11 cellular contexts compared by ENCODE assay signal in the genomic region with DNA sequence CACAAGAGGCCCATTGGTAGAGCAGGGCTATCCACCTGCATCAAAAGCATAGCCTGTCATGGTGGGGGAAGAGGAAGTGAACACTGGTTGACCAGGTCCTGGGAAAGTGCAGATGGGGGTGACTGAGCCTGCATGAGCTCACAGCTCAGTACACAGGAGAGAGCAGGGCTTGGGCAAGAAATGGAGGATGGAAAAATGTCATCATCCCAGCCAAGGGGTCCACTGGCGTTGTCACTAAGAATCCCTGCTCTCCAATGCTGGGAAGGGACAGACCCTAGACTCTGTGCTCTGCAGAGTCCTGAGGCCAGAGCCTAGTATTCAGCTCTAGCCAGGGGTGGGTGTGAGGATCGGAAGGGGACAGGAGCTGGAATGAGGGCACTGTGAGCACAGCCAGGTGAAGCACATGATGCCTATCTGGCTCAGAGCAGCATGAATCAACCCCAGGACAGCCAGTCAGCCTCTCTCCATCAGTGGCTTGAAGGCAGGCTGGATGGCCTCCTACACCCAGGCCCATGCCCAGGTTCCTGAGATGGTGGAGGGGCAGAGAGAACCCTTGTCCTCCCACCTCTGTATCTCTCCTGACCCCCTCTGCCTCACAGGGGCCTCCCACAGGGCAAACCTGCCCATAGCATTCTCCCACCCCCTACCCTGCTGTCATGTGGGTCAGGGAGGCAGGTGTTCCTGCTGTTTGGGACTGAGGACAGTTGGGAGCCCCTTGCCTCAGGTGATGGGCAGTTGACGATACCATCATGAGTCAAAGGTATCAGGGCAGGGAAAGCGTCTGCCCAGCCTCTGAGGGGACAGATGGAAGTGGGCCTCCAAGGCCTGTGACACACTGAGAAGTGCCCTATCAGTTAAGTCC. TPM values are rescaled to one million over a fixed set of nuclear protein-coding genes. Genes with fewer than 3 reads are reported as not detected.
DNase-seq lines count a peak whose midpoint lies in the region; ATAC-seq and TF ChIP-seq lines count a peak whose summit lies in the region.
"Had no signal": no experiment of that assay in that cellular context is flagged by ENCODE, and none has a peak within 500 bp of the region (broad histone marks: within the 10 kb centered on the region; RNA-seq: fewer than 3 reads in every experiment).

No MANE protein-coding gene starts in this region.

- H3K9me3 Mint-ChIP-seq in endodermal cell, result no peaks in the 10 kb centered on the region
- H3K9me3 Mint-ChIP-seq: CD14-positive monocyte had no signal

- H3K36me3 Mint-ChIP-seq in endodermal cell (ENCODE audit: low read depth), result peaks cover 16% of the 10 kb centered on the region

- H3K27me3 ChIP-seq in left ventricle myocardium inferior (ENCODE audit: low read depth), result no peaks in the 10 kb centered on the region
- H3K27me3 ChIP-seq in endodermal cell (ENCODE audit: control insufficient read depth, insufficient read depth, low read length, poor library complexity, severe bottlenecking), result no peaks in the 10 kb centered on the region
- no peaks in the 10 kb centered on the region for H3K27me3 ChIP-seq in upper lobe of right lung

- intact Hi-C loops in left ventricle myocardium inferior (cut with micrococcal nuclease) (no loop called here), left ventricle myocardium superior (cut with micrococcal nuclease) (no loop called here), upper lobe of right lung (cut with DNase I) (no loop called here)

- H3K4me3 Mint-ChIP-seq in endodermal cell, result no peak overlapping the region
- H3K4me3 Mint-ChIP-seq: CD14-positive monocyte had no signal

- no peaks in the 10 kb centered on the region for H3K9me3 ChIP-seq in left ventricle myocardium inferior (replicated peaks)
- no peaks in the 10 kb centered on the region for H3K9me3 ChIP-seq in endodermal cell (ENCODE audit: control insufficient read depth, low read length)
- H3K9me3 ChIP-seq in upper lobe of right lung, result no peaks in the 10 kb centered on the region

- H3K4me3 ChIP-seq in left ventricle myocardium inferior (no peak overlapping the region), endodermal cell (ENCODE audit: low read length) (no peak overlapping the region), upper lobe of right lung (no peak overlapping the region)

- TF ChIP-seq CTCF in left ventricle myocardium inferior (IDR thresholded peaks at IDR 0.05; ENCODE audit: borderline replicate concordance), result no peak
- TF ChIP-seq CTCF in endodermal cell (conservative IDR thresholded peaks at IDR 0.05), result no peak
- no peak for TF ChIP-seq CTCF in upper lobe of right lung (IDR thresholded peaks at IDR 0.05)

- no peak for ATAC-seq in left ventricle myocardium superior
- ATAC-seq in upper lobe of right lung, result no peak
- ATAC-seq: HCT116 had no signal

- peak overlapping the region; percentile 35 for H3K27ac Mint-ChIP-seq in endodermal cell

- DNase-seq in left ventricle myocardium inferior (no peak), left ventricle myocardium superior (no peak), MV-4-11 (lab: John Stamatoyannopoulos, UW) (peak; percentile 66), endodermal cell (no peak), upper lobe of right lung (peak; percentile 61), NCI-H2227 (lab: John Stamatoyannopoulos, UW; ENCODE audit: unreplicated experiment) (no peak), NCI-H2081 treated with DMSO at 0.1 percent for 48 hours (lab: John Stamatoyannopoulos, UW) (no peak), RKO (ENCODE audit: low spot score) (no peak)
- DNase-seq: activated CD8-positive, alpha-beta memory T cell treated with anti-CD3 and anti-CD28 coated beads, Interleukin-2, amount 50 U/mL, for 4 hours had no signal

- peaks cover 75% of the 10 kb centered on the region for H3K4me1 ChIP-seq in left ventricle myocardium inferior
- no peaks in the 10 kb centered on the region for H3K4me1 ChIP-seq in endodermal cell (ENCODE audit: control insufficient read depth, insufficient read depth, low read length)
- H3K4me1 ChIP-seq in upper lobe of right lung, result peaks cover 36% of the 10 kb centered on the region

- H3K4me1 Mint-ChIP-seq in endodermal cell, result no peaks in the 10 kb centered on the region

- H3K27ac ChIP-seq in left ventricle myocardium inferior (replicated peaks), result peak overlapping the region; percentile 70
- H3K27ac ChIP-seq in endodermal cell (ENCODE audit: low read depth, low read length), result no peak overlapping the region
- H3K27ac ChIP-seq in upper lobe of right lung, result no peak overlapping the region

- no peaks in the 10 kb centered on the region for H3K27me3 Mint-ChIP-seq in endodermal cell (ENCODE audit: insufficient read depth)

- H3K36me3 ChIP-seq in left ventricle myocardium inferior (peaks cover 36% of the 10 kb centered on the region), endodermal cell (ENCODE audit: control insufficient read depth, insufficient read depth, low read length) (peaks cover 21% of the 10 kb centered on the region), upper lobe of right lung (peaks cover 42% of the 10 kb centered on the region)

- 91 to 95% methylated on average over 3 to 4 of the region's 4 CpGs for WGBS in endodermal cell (ENCODE audit: insufficient coverage in 1 of 2, insufficient read length in 1 of 2), 2 experiments

- H3K9ac ChIP-seq in endodermal cell (ENCODE audit: extremely low read depth, low read length, poor library complexity, severe bottlenecking), result no peak overlapping the region

RNA-seq across cellular contexts. Expression of gene CTCF, which starts 13.8 kb away (rescaled TPM):
- total RNA-seq in left ventricle myocardium inferior (26.1 TPM), left ventricle myocardium superior (32.8 TPM), endodermal cell (10 to 100 TPM; 61.3 to 74.6 TPM), upper lobe of right lung (36.0 TPM)
- polyA plus RNA-seq in endodermal cell (2013, experiment 1 of 2), result 62.2 TPM
- polyA plus RNA-seq in endodermal cell (2013, experiment 2 of 2), result 62.9 TPM

RNA-seq across cellular contexts. Expression of gene RIPOR1, which starts 19.9 kb away (rescaled TPM):
- total RNA-seq in left ventricle myocardium inferior (79.7 TPM), left ventricle myocardium superior (76.1 TPM), endodermal cell (10 to 100 TPM; 39.9 to 54.1 TPM), upper lobe of right lung (133 TPM)
- polyA plus RNA-seq in endodermal cell (2013, experiment 1 of 2), result 29.8 TPM
- 29.6 TPM for polyA plus RNA-seq in endodermal cell (2013, experiment 2 of 2)

Comparison
In these comparisons a context has a peak if more than half of its experiments do, and no peak if none do; other contexts are left out.
1. DNase-seq: peak in MV-4-11 (single experiment) and upper lobe of right lung (single experiment); none in left ventricle myocardium inferior (single experiment), left ventricle myocardium superior (single experiment), endodermal cell (single experiment), NCI-H2227 (single experiment), NCI-H2081 treated with DMSO at 0.1 percent for 48 hours (single experiment) and RKO (single experiment).